ENCODE assay signal across 31 cellular contexts in genomic region chr12:113144771-113145170, GRCh38. TPM values are rescaled to one million over a fixed set of nuclear protein-coding genes. Genes with fewer than 3 reads are reported as not detected.
"Had no signal": no experiment of that assay in that cellular context is flagged by ENCODE, and none has a peak within 500 bp of the region (broad histone marks: within the 10 kb centered on the region; RNA-seq: fewer than 3 reads in every experiment).

No MANE protein-coding gene starts in this region.

- H3K27me3 ChIP-seq: suprapubic skin, testis, thyroid gland, tibial nerve, transverse colon, upper lobe of left lung, uterus, vagina had no signal

- H3K4me1 ChIP-seq: uterus had no signal

- H3K27ac ChIP-seq: suprapubic skin, testis, thoracic aorta, tibial artery, tibial nerve, transverse colon, upper lobe of left lung, upper lobe of right lung, uterus, vagina had no signal

- H3K27me3 Mint-ChIP-seq: stimulated activated memory B cell treated with anti-CD40 and anti-IgM and Interleukin-4, amounts not matched to agents 10 μg/mL and 1 μg/mL and 100 μg/mL, for 72 hours; stimulated activated naive B cell treated with anti-CD40 and anti-IgM and Interleukin-4, amounts not matched to agents 10 μg/mL and 1 μg/mL and 100 μg/mL, for 72 hours; stimulated activated naive CD8-positive, alpha-beta T cell treated with anti-CD3 and anti-CD28 coated beads, Interleukin-15, amount 100 ng/mL, for 72 hours; type B pancreatic cell had no signal

- H3K9me3 ChIP-seq: suprapubic skin, testis, thyroid gland, transverse colon, upper lobe of right lung, uterus had no signal

- H3K4me3 Mint-ChIP-seq: stimulated activated effector memory CD8-positive, alpha-beta T cell treated with anti-CD3 and anti-CD28 coated beads, Interleukin-12 subunit alpha, Interleukin-12 subunit beta, amount 100 ng/mL, for 72 hours; stimulated activated memory B cell treated with anti-CD40 and anti-IgM and Interleukin-4, amounts not matched to agents 10 μg/mL and 1 μg/mL and 100 μg/mL, for 72 hours; stimulated activated naive B cell treated with anti-CD40 and anti-IgM and Interleukin-4, amounts not matched to agents 10 μg/mL and 1 μg/mL and 100 μg/mL, for 72 hours; stimulated activated naive CD8-positive, alpha-beta T cell treated with anti-CD3 and anti-CD28 coated beads, Interleukin-15, amount 100 ng/mL, for 72 hours; stimulated activated naive CD8-positive, alpha-beta T cell treated with anti-CD3 and anti-CD28 coated beads, Interleukin-15, Interleukin-2, amounts not matched to agents 100 ng/mL and 50 ng/mL, for 24 hours; type B pancreatic cell had no signal

- H3K9me3 Mint-ChIP-seq: stimulated activated effector memory CD8-positive, alpha-beta T cell treated with anti-CD3 and anti-CD28 coated beads, Interleukin-12 subunit alpha, Interleukin-12 subunit beta, amount 100 ng/mL, for 72 hours; stimulated activated naive CD8-positive, alpha-beta T cell treated with anti-CD3 and anti-CD28 coated beads, Interleukin-15, amount 100 ng/mL, for 72 hours; stimulated activated naive CD8-positive, alpha-beta T cell treated with anti-CD3 and anti-CD28 coated beads, Interleukin-15, Interleukin-2, amounts not matched to agents 100 ng/mL and 50 ng/mL, for 24 hours; type B pancreatic cell had no signal

- H3K27ac Mint-ChIP-seq: stimulated activated effector memory CD8-positive, alpha-beta T cell treated with anti-CD3 and anti-CD28 coated beads, Interleukin-12 subunit alpha, Interleukin-12 subunit beta, amount 100 ng/mL, for 72 hours; stimulated activated memory B cell treated with anti-CD40 and anti-IgM and Interleukin-4, amounts not matched to agents 10 μg/mL and 1 μg/mL and 100 μg/mL, for 72 hours; stimulated activated naive B cell treated with anti-CD40 and anti-IgM and Interleukin-4, amounts not matched to agents 10 μg/mL and 1 μg/mL and 100 μg/mL, for 72 hours; stimulated activated naive CD8-positive, alpha-beta T cell treated with anti-CD3 and anti-CD28 coated beads, Interleukin-15, amount 100 ng/mL, for 72 hours; stimulated activated naive CD8-positive, alpha-beta T cell treated with anti-CD3 and anti-CD28 coated beads, Interleukin-15, Interleukin-2, amounts not matched to agents 100 ng/mL and 50 ng/mL, for 24 hours; type B pancreatic cell had no signal

- H3K36me3 ChIP-seq: stomach, suprapubic skin, thoracic aorta, thyroid gland, tibial artery, tibial nerve, transverse colon, upper lobe of left lung, upper lobe of right lung, uterus, vagina had no signal

- H3K4me3 ChIP-seq: stomach, suprapubic skin, testis, thoracic aorta, thyroid gland, tibial artery, tibial nerve, transverse colon, upper lobe of left lung, upper lobe of right lung, uterus, vagina had no signal

- H3K36me3 Mint-ChIP-seq: stimulated activated effector memory CD8-positive, alpha-beta T cell treated with anti-CD3 and anti-CD28 coated beads, Interleukin-12 subunit alpha, Interleukin-12 subunit beta, amount 100 ng/mL, for 72 hours; stimulated activated memory B cell treated with anti-CD40 and anti-IgM and Interleukin-4, amounts not matched to agents 10 μg/mL and 1 μg/mL and 100 μg/mL, for 72 hours; type B pancreatic cell had no signal

- ATAC-seq: stimulated activated effector memory CD8-positive, alpha-beta T cell treated with anti-CD3 and anti-CD28 coated beads, Interleukin-12 subunit alpha, Interleukin-12 subunit beta, amount 100 ng/mL, for 72 hours; stimulated activated memory B cell treated with anti-CD40 and anti-IgM and Interleukin-4, amounts not matched to agents 10 μg/mL and 1 μg/mL and 100 μg/mL, for 72 hours; stimulated activated naive B cell treated with anti-CD40 and anti-IgM and Interleukin-4, amounts not matched to agents 10 μg/mL and 1 μg/mL and 100 μg/mL, for 72 hours; stimulated activated naive CD8-positive, alpha-beta T cell treated with anti-CD3 and anti-CD28 coated beads, Interleukin-15, amount 100 ng/mL, for 72 hours; stimulated activated naive CD8-positive, alpha-beta T cell treated with anti-CD3 and anti-CD28 coated beads, Interleukin-15, Interleukin-2, amounts not matched to agents 100 U/mL and 50 U/mL, for 24 hours; upper lobe of right lung had no signal

- DNase-seq: stimulated activated CD4-positive, alpha-beta T cell treated with anti-CD3 and anti-CD28 coated beads, Interleukin-2, amount 100 ng/mL, for 48 hours; stimulated activated CD4-positive, alpha-beta T cell treated with anti-CD3 and anti-CD28 coated beads, Interleukin-4, amount 100 ng/mL, for 1 hour; stimulated activated CD4-positive, alpha-beta T cell treated with anti-CD3 and anti-CD28 coated beads, Interleukin-4, amount 100 ng/mL, for 24 hours; stimulated activated CD4-positive, alpha-beta T cell treated with anti-CD3 and anti-CD28 coated beads, Interleukin-4, amount 100 ng/mL, for 4 hours; stimulated activated CD8-positive, alpha-beta memory T cell treated with anti-CD3 and anti-CD28 coated beads, Interleukin-4, amount 100 ng/mL, for 48 hours; stimulated activated naive B cell treated with anti-CD40 and anti-IgM and Interleukin-4, amounts not matched to agents 10 μg/mL and 1 μg/mL and 100 μg/mL, for 72 hours; stimulated activated naive CD4-positive, alpha-beta T cell; stimulated activated naive CD4-positive, alpha-beta T cell treated with Interleukin-2 at 50 U/mL for 16 hours; stimulated activated naive CD8-positive, alpha-beta T cell treated with anti-CD3 and anti-CD28 coated beads, Interleukin-15, amount 100 ng/mL, for 72 hours; stimulated activated naive CD8-positive, alpha-beta T cell treated with anti-CD3 and anti-CD28 coated beads, Interleukin-15, Interleukin-2, amounts not matched to agents 100 U/mL and 50 U/mL, for 24 hours; stomach; substantia nigra; testis; thyroid gland; tibial artery; transverse colon; trophoblast cell; upper lobe of left lung; upper lobe of right lung; uterus had no signal

- H3K4me1 Mint-ChIP-seq: stimulated activated effector memory CD8-positive, alpha-beta T cell treated with anti-CD3 and anti-CD28 coated beads, Interleukin-12 subunit alpha, Interleukin-12 subunit beta, amount 100 ng/mL, for 72 hours had no signal

RNA-seq across cellular contexts. Expression of gene CFAP73, which starts 4.8 kb away (rescaled TPM):
- total RNA-seq: subcutaneous adipose tissue, thoracic aorta, tibial nerve, transverse colon, upper lobe of right lung, ureter, urinary bladder, vagina had no signal

RNA-seq across cellular contexts. Expression of gene RASAL1, which starts 9.2 kb away (rescaled TPM):
- total RNA-seq: subcutaneous adipose tissue had no signal
